Comparison of ENCODE assay signal across 36 cellular contexts in genomic region chr6:36229223-36229622, GRCh38. TPM values are rescaled to one million over a fixed set of nuclear protein-coding genes. Genes with fewer than 3 reads are reported as not detected.
"Had no signal": no experiment of that assay in that cellular context is flagged by ENCODE, and none has a peak within 500 bp of the region (broad histone marks: within the 10 kb centered on the region; RNA-seq: fewer than 3 reads in every experiment).

No MANE protein-coding gene starts in this region.

- ATAC-seq: activated CD4-positive, CD25-positive, alpha-beta regulatory T cell treated with anti-CD3 and anti-CD28 coated beads, Interleukin-2, amount 50 U/mL, for 24 hours; effector memory CD8-positive, alpha-beta T cell; lower lobe of right lung; sciatic nerve; stimulated activated memory B cell treated with anti-CD40 and anti-IgM and Interleukin-4, amounts not matched to agents 10 μg/mL and 1 μg/mL and 100 μg/mL, for 72 hours; stimulated activated naive CD8-positive, alpha-beta T cell treated with anti-CD3 and anti-CD28 coated beads, Interleukin-15, amount 100 ng/mL, for 72 hours had no signal

- DNase-seq: activated CD4-positive, alpha-beta memory T cell treated with anti-CD3 and anti-CD28 coated beads, Interleukin-2, amount 10 ng/mL, durations not matched to agents 7 days and 5 days; activated CD4-positive, alpha-beta T cell treated with anti-CD3 and anti-CD28 coated beads, Interleukin-2, amount 10 ng/mL, durations not matched to agents 24 days and 14 days; activated naive CD4-positive, alpha-beta T cell; activated naive CD8-positive, alpha-beta T cell treated with anti-CD3 and anti-CD28 coated beads for 36 hours; activated T-cell treated with anti-CD3 and anti-CD28 coated beads, Interleukin-2, amount 50 U/mL, for 48 hours; brain microvascular endothelial cell; caudate nucleus; cortex of kidney; effector memory CD8-positive, alpha-beta T cell; erythroblast; foreskin fibroblast; head of caudate nucleus; hippocampal formation; immature natural killer cell; kidney; lower lobe of right lung; mesenchymal stem cell; posterior cingulate gyrus; small intestine; stimulated activated CD4-positive, alpha-beta T cell treated with anti-CD3 and anti-CD28 coated beads, Interleukin-4, amount 100 ng/mL, for 24 hours; stimulated activated naive CD8-positive, alpha-beta T cell treated with anti-CD3 and anti-CD28 coated beads, Interleukin-15, amount 100 ng/mL, for 72 hours; substantia nigra; SW 1271; T-helper 9 cell; uterus; WERI-Rb-1 had no signal

- H3K36me3 ChIP-seq: uterus had no signal

- H3K9me3 ChIP-seq: lower lobe of right lung, uterus had no signal

- H3K4me3 Mint-ChIP-seq: activated CD4-positive, alpha-beta memory T cell treated with anti-CD3 and anti-CD28 coated beads, Interleukin-2, amount 10 ng/mL, durations not matched to agents 7 days and 5 days; activated CD4-positive, alpha-beta T cell treated with anti-CD3 and anti-CD28 coated beads, Interleukin-2, amount 10 ng/mL, durations not matched to agents 24 days and 14 days; activated naive CD8-positive, alpha-beta T cell treated with anti-CD3 and anti-CD28 coated beads for 36 hours; effector memory CD8-positive, alpha-beta T cell; immature natural killer cell; natural killer cell treated with Interleukin-12 subunit alpha and Interleukin-12 subunit beta and Interleukin-15 and Interleukin-18, amount 100 ng/mL, for 72 hours; stimulated activated memory B cell treated with anti-CD40 and anti-IgM and Interleukin-4, amounts not matched to agents 10 μg/mL and 1 μg/mL and 100 μg/mL, for 72 hours; stimulated activated naive CD8-positive, alpha-beta T cell treated with anti-CD3 and anti-CD28 coated beads, Interleukin-15, amount 100 ng/mL, for 72 hours; T-helper 1 cell treated with Interleukin-12 subunit alpha and Interleukin-12 subunit beta and Interleukin-4 antibody, amounts not matched to agents 30 μg/mL and 1 μg/mL, for 36 hours; type B pancreatic cell had no signal

- H3K9me3 Mint-ChIP-seq: activated CD4-positive, alpha-beta memory T cell treated with anti-CD3 and anti-CD28 coated beads, Interleukin-2, amount 10 ng/mL, durations not matched to agents 7 days and 5 days; activated CD4-positive, alpha-beta T cell treated with anti-CD3 and anti-CD28 coated beads, Interleukin-2, amount 10 ng/mL, durations not matched to agents 24 days and 14 days; activated naive CD8-positive, alpha-beta T cell treated with anti-CD3 and anti-CD28 coated beads for 36 hours; activated T-helper 2 cell treated with anti-CD3 and anti-CD28 coated beads, Interferon-gamma antibody, Interleukin-2, Interleukin-4, amounts not matched to agents 10 μg/mL and 5 μg/mL and 100 μg/mL, durations not matched to agents 14 hours and 24 hours and 36 hours; effector memory CD8-positive, alpha-beta T cell; immature natural killer cell; natural killer cell treated with Interleukin-12 subunit alpha and Interleukin-12 subunit beta and Interleukin-15 and Interleukin-18, amount 100 ng/mL, for 72 hours; stimulated activated memory B cell treated with anti-CD40 and anti-IgM and Interleukin-4, amounts not matched to agents 10 μg/mL and 1 μg/mL and 100 μg/mL, for 72 hours; stimulated activated naive CD8-positive, alpha-beta T cell treated with anti-CD3 and anti-CD28 coated beads, Interleukin-15, amount 100 ng/mL, for 72 hours; T-helper 1 cell treated with Interleukin-12 subunit alpha and Interleukin-12 subunit beta and Interleukin-4 antibody, amounts not matched to agents 30 μg/mL and 1 μg/mL, for 36 hours; type B pancreatic cell had no signal

- H3K27ac Mint-ChIP-seq: activated CD4-positive, alpha-beta memory T cell treated with anti-CD3 and anti-CD28 coated beads, Interleukin-2, amount 10 ng/mL, durations not matched to agents 7 days and 5 days; activated CD4-positive, alpha-beta T cell treated with anti-CD3 and anti-CD28 coated beads, Interleukin-2, amount 10 ng/mL, durations not matched to agents 24 days and 14 days; activated naive CD8-positive, alpha-beta T cell treated with anti-CD3 and anti-CD28 coated beads for 36 hours; activated T-helper 2 cell treated with anti-CD3 and anti-CD28 coated beads, Interferon-gamma antibody, Interleukin-2, Interleukin-4, amounts not matched to agents 10 μg/mL and 5 μg/mL and 100 μg/mL, durations not matched to agents 14 hours and 24 hours and 36 hours; stimulated activated memory B cell treated with anti-CD40 and anti-IgM and Interleukin-4, amounts not matched to agents 10 μg/mL and 1 μg/mL and 100 μg/mL, for 72 hours; stimulated activated naive CD8-positive, alpha-beta T cell treated with anti-CD3 and anti-CD28 coated beads, Interleukin-15, amount 100 ng/mL, for 72 hours; T-helper 1 cell treated with Interleukin-12 subunit alpha and Interleukin-12 subunit beta and Interleukin-4 antibody, amounts not matched to agents 30 μg/mL and 1 μg/mL, for 36 hours; type B pancreatic cell had no signal

- H3K4me1 ChIP-seq: uterus had no signal

- H3K27ac ChIP-seq: brain microvascular endothelial cell, lower lobe of right lung, uterus, WERI-Rb-1 had no signal

- H3K27me3 Mint-ChIP-seq: activated CD4-positive, alpha-beta memory T cell treated with anti-CD3 and anti-CD28 coated beads, Interleukin-2, amount 10 ng/mL, durations not matched to agents 7 days and 5 days; activated CD4-positive, alpha-beta T cell treated with anti-CD3 and anti-CD28 coated beads, Interleukin-2, amount 10 ng/mL, durations not matched to agents 24 days and 14 days; activated naive CD8-positive, alpha-beta T cell treated with anti-CD3 and anti-CD28 coated beads for 36 hours; effector memory CD8-positive, alpha-beta T cell; natural killer cell treated with Interleukin-12 subunit alpha and Interleukin-12 subunit beta and Interleukin-15 and Interleukin-18, amount 100 ng/mL, for 72 hours; stimulated activated memory B cell treated with anti-CD40 and anti-IgM and Interleukin-4, amounts not matched to agents 10 μg/mL and 1 μg/mL and 100 μg/mL, for 72 hours; stimulated activated naive CD8-positive, alpha-beta T cell treated with anti-CD3 and anti-CD28 coated beads, Interleukin-15, amount 100 ng/mL, for 72 hours; type B pancreatic cell had no signal

- H3K27me3 ChIP-seq: brain microvascular endothelial cell, uterus had no signal

- H3K4me1 Mint-ChIP-seq: activated CD4-positive, alpha-beta memory T cell treated with anti-CD3 and anti-CD28 coated beads, Interleukin-2, amount 10 ng/mL, durations not matched to agents 7 days and 5 days; activated CD4-positive, alpha-beta T cell treated with anti-CD3 and anti-CD28 coated beads, Interleukin-2, amount 10 ng/mL, durations not matched to agents 24 days and 14 days; activated naive CD8-positive, alpha-beta T cell treated with anti-CD3 and anti-CD28 coated beads for 36 hours; stimulated activated memory B cell treated with anti-CD40 and anti-IgM and Interleukin-4, amounts not matched to agents 10 μg/mL and 1 μg/mL and 100 μg/mL, for 72 hours; stimulated activated naive CD8-positive, alpha-beta T cell treated with anti-CD3 and anti-CD28 coated beads, Interleukin-15, amount 100 ng/mL, for 72 hours had no signal

- H3K4me3 ChIP-seq: lower lobe of right lung, uterus had no signal

RNA-seq across cellular contexts. Expression of gene PNPLA1, which starts 40.6 kb away (rescaled TPM):
- total RNA-seq: activated CD4-positive, alpha-beta T cell treated with anti-CD3 and anti-CD28 coated beads, Interleukin-2, amount 10 ng/mL, durations not matched to agents 24 days and 14 days; activated naive CD8-positive, alpha-beta T cell treated with anti-CD3 and anti-CD28 coated beads for 36 hours; activated T-helper 2 cell treated with anti-CD3 and anti-CD28 coated beads, Interferon-gamma antibody, Interleukin-2, Interleukin-4, amounts not matched to agents 10 μg/mL and 5 μg/mL and 100 μg/mL, durations not matched to agents 14 hours and 24 hours and 36 hours; astrocyte; chondrocyte; fibroblast of lung; uterus had no signal
- polyA plus RNA-seq: immature natural killer cell had no signal
